8 cellular contexts compared by ENCODE assay signal in the genomic region with DNA sequence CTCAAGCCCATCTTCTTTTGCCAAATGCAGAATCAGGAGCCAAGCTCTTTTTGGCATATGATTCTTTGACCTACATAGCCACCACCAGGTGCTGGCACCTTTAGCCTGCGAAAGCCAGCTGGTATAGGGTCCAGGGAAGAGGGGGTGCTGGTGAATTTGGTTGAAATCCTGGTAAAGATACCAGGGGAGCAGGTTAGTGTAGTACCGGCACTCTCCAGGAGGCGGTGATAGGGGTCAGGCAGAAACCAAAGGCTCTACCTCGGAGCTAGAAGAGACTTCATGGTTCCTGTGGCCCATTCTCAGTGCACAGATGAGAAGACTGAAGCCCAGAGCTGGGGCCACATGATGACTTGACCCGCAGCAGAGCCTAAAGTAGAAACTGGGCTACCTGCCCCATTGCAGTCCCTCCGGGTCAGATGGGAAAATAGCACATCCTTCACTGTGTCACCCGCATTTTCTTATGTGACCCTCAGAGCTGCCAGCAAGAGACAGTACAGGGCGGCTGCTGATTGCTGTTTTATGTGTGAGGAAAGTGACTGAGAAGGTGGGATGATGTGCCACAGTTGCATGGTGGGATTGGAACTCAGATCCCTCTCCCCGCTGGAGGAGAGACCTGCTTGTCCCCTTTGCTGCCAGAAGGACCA. TPM values are rescaled to one million over a fixed set of nuclear protein-coding genes. Genes with fewer than 3 reads are reported as not detected.
A peak's percentile ranks its signal among the peaks of the same experiment; 100 is the strongest.
DNase-seq lines count a peak whose midpoint lies in the region; ATAC-seq and TF ChIP-seq lines count a peak whose summit lies in the region.

No MANE protein-coding gene starts in this region.

- TF ChIP-seq CTCF in epithelial cell of proximal tubule (conservative IDR thresholded peaks at IDR 0.05; ENCODE audit: low read depth, low read length): peak; percentile 81
- peak; percentile 62 for TF ChIP-seq CTCF in neutrophil (IDR thresholded peaks at IDR 0.05)
- peak; percentile 76 for TF ChIP-seq CTCF in upper lobe of right lung (IDR thresholded peaks at IDR 0.05)

- H3K27ac ChIP-seq in neutrophil (peak overlapping the region; percentile 1), upper lobe of right lung (no peak overlapping the region)

- H3K9me3 ChIP-seq in neutrophil (no peaks in the 10 kb centered on the region), upper lobe of right lung (no peaks in the 10 kb centered on the region)

- H3K27me3 ChIP-seq in neutrophil: no peaks in the 10 kb centered on the region
- no peaks in the 10 kb centered on the region for H3K27me3 ChIP-seq in upper lobe of right lung

- H3K4me3 ChIP-seq in epithelial cell of proximal tubule (ENCODE audit: low read depth, low read length) (no peak overlapping the region), neutrophil (ENCODE audit: low read depth in 1 of 2, low read length in 1 of 2) (no peak overlapping the region), upper lobe of right lung (no peak overlapping the region)

- DNase-seq in NK-92 treated with Interleukin-12 subunit alpha and Interleukin-12 subunit beta, amount 100 ng/mL, for 24 hours (lab: John Stamatoyannopoulos, UW): peak; percentile 54
- DNase-seq in NK-92 (lab: John Stamatoyannopoulos, UW; ENCODE audit: unreplicated experiment) (no peak), NCI-H510A treated with DMSO at 0.1 percent for 48 hours (lab: John Stamatoyannopoulos, UW) (peak; percentile 15), epithelial cell of proximal tubule (ENCODE audit: low read depth) (no peak), upper lobe of right lung (no peak), epidermal melanocyte (ENCODE audit: insufficient read length, low spot score) (no peak)
- DNase-seq in activated CD8-positive, alpha-beta memory T cell treated with anti-CD3 and anti-CD28 coated beads for 48 hours (ENCODE audit: low read depth in 2 of 3, low spot score in 2 of 3): peak in 2 of 3 experiments; percentile 76

- peak; percentile 65 for ATAC-seq in upper lobe of right lung

- H3K36me3 ChIP-seq in neutrophil (peaks cover 89% of the 10 kb centered on the region), upper lobe of right lung (peaks cover 48% of the 10 kb centered on the region)

- intact Hi-C loops in upper lobe of right lung (cut with DNase I): no loop called here

- H3K4me1 ChIP-seq in neutrophil (ENCODE audit: control insufficient read depth in 1 of 2, insufficient read depth in 1 of 2, low read depth in 1 of 2, low read length in 1 of 2): no peaks in the 10 kb centered on the region
- peaks cover 13% of the 10 kb centered on the region for H3K4me1 ChIP-seq in upper lobe of right lung

RNA-seq across cellular contexts. Expression of gene IL19, which starts 36.0 kb away (rescaled TPM):
- total RNA-seq in epithelial cell of proximal tubule (not detected in 2 replicates), upper lobe of right lung (not detected)

RNA-seq across cellular contexts. Expression of gene IL10, which starts 37.7 kb away (rescaled TPM):
- total RNA-seq in epithelial cell of proximal tubule (not detected in 2 replicates), upper lobe of right lung (0.67 TPM)

RNA-seq across cellular contexts. Expression of gene MAPKAPK2, which starts 49.9 kb away (rescaled TPM):
- 45.5 and 57.9 TPM in 2 replicates for total RNA-seq in epithelial cell of proximal tubule
- total RNA-seq in upper lobe of right lung: 92.3 TPM

Comparison
In these comparisons a context has a peak if more than half of its experiments do, and no peak if none do; other contexts are left out.
1. DNase-seq: peak in NK-92 treated with Interleukin-12 subunit alpha and Interleukin-12 subunit beta, amount 100 ng/mL, for 24 hours (single experiment), NCI-H510A treated with DMSO at 0.1 percent for 48 hours (single experiment) and activated CD8-positive, alpha-beta memory T cell treated with anti-CD3 and anti-CD28 coated beads for 48 hours (2 of 3); none in NK-92 (single experiment), epithelial cell of proximal tubule (single experiment), upper lobe of right lung (single experiment) and epidermal melanocyte (single experiment).
2. Peak in every context shown above with its lines, with median percentiles within 50 percentile points of each other: CTCF ChIP-seq.